Comparison of ENCODE assay signal across 8 cellular contexts in genomic region chr2:138502253-138503086, GRCh38. TPM values are rescaled to one million over a fixed set of nuclear protein-coding genes. Genes with fewer than 3 reads are reported as not detected.
DNase-seq lines count a peak whose midpoint lies in the region; ATAC-seq, FAIRE-seq and TF ChIP-seq lines count a peak whose summit lies in the region.

No MANE protein-coding gene starts in this region.

- no peak for TF ChIP-seq CTCF in HEK293 (tag by site-specific recombination; IDR thresholded peaks at IDR 0.05)
- no peak for TF ChIP-seq CTCF in HepG2 (CRISPR knock-in tag; IDR thresholded peaks at IDR 0.05)
- no peak for TF ChIP-seq CTCF in thoracic aorta (IDR thresholded peaks at IDR 0.05)

- WGBS in HepG2 (ENCODE audit: low lambda C conversion rate) = under 1% methylated on average over 26 of the region's 26 CpGs

- H3K9me3 ChIP-seq in ES-I3 (ENCODE audit: control insufficient read depth, insufficient read depth, low read length) (no peaks in the 10 kb centered on the region), HEK293 (ENCODE audit: control insufficient read depth, insufficient read depth, low read depth, low read length) (no peaks in the 10 kb centered on the region), HepG2 (ENCODE audit: low read length) (no peaks in the 10 kb centered on the region), thoracic aorta (no peaks in the 10 kb centered on the region)

- TF ChIP-seq EP300 in HepG2 (IDR thresholded peaks at IDR 0.05; ENCODE audit: low read depth in 2 of 2, low read length in 2 of 2) (no peak), HepG2 (CRISPR knock-in tag; IDR thresholded peaks at IDR 0.05; ENCODE audit: borderline replicate concordance) (no peak)

- H3K9ac ChIP-seq in ES-I3 (ENCODE audit: low read depth, low read length) = peak overlapping the region; percentile 89
- peak overlapping the region; percentile 87 for H3K9ac ChIP-seq in HepG2 (ENCODE audit: insufficient read depth, low read depth, low read length)

- H4K20me1 ChIP-seq in HepG2 (ENCODE audit: insufficient read depth, low read length) = peaks cover 34% of the 10 kb centered on the region

- peak overlapping the region; percentile 83 for H3K4me2 ChIP-seq in HepG2 (ENCODE audit: low read depth, low read length)

- TSS peak; percentile 48 for BruUV-seq in HepG2 (replicated peaks; lab: Mats Ljungman, UMichigan)

- FAIRE-seq in HepG2 (lab: Jason Lieb, UNC) = no peak

- H3K4me1 ChIP-seq in ES-I3 (ENCODE audit: insufficient read depth, low read length) (0 out of 2 replicates have a peak, but pooled peaks cover 6% of the 10 kb centered on the region), HEK293 (ENCODE audit: control insufficient read depth, insufficient read depth, low read length) (peaks cover 17% of the 10 kb centered on the region), HepG2 (ENCODE audit: insufficient read depth, low read length) (peaks cover 58% of the 10 kb centered on the region), thoracic aorta (ENCODE audit: control insufficient read depth in 1 of 2, low read depth in 2 of 2) (peaks cover 37 to 57% of the 10 kb centered on the region in 2 donors)

- ATAC-seq in HepG2 (peak; percentile 31), thoracic aorta (ENCODE audit: insufficient number of reproducible peaks, low FRiP score, low read depth) (peak; percentile 29), HG02678 (IDR thresholded peaks at IDR 0.05; ENCODE audit: unreplicated experiment) (no peak), GM21786 (IDR thresholded peaks at IDR 0.05; ENCODE audit: unreplicated experiment) (no peak)

- in situ Hi-C loops in HepG2 (cut with HindIII; ENCODE audit: extremely low pct_ligation_motif_present, low pct_unique_long_range_greater_than_20kb) = no loop called here

- no peak for TF ChIP-seq POLR2A in HepG2 (IDR thresholded peaks at IDR 0.05; ENCODE audit: insufficient read depth in 1 of 2, low read depth in 2 of 2, low read length in 2 of 2)

- peak overlapping the region; percentile 91 for H3K27ac ChIP-seq in HEK293 (ENCODE audit: extremely low read depth, low read depth, low read length)
- H3K27ac ChIP-seq in HepG2 (ENCODE audit: extremely low read length, insufficient read depth, low read length) = peak overlapping the region; percentile 80
- H3K27ac ChIP-seq in thoracic aorta = peak overlapping the region; percentile 68 to 98

- H3K4me3 ChIP-seq in HEK293 (ENCODE audit: low read depth, low read length) (peak overlapping the region; percentile 97), HepG2 (replicated peaks in 1 of 3; ENCODE audit: insufficient read depth in 1 of 3, low read depth in 2 of 3, low read length in 3 of 3) (peak overlapping the region; percentile 76 to 94 (median 92)), thoracic aorta (peak overlapping the region; percentile 87)

- no peak overlapping the region for H2AFZ ChIP-seq in HepG2 (ENCODE audit: low read length)

- POLR2A ChIA-PET in HEK293 (lab: Yijun Ruan, JAX) = interaction anchor here (0.6 to 1.1 kb wide), 2 partner anchors 140 to 415 kb away, joined by 3 read pairs; no protein-coding TSS in a partner anchor
- POLR2A ChIA-PET in HepG2 (lab: Yijun Ruan, JAX) = interaction anchor here (1.1 to 5.0 kb wide), 8 partner anchors 9 to 538 kb away, joined by 3 to 65 read pairs (median 4); partner anchors contain the start of gene HNMT

- no peak for TF ChIP-seq RAD21 in HepG2 (CRISPR knock-in tag; IDR thresholded peaks at IDR 0.05)

- peaks cover 68% of the 10 kb centered on the region for H3K79me2 ChIP-seq in HepG2 (ENCODE audit: insufficient read depth, low read length)

- DNase-seq in OCI-M1 (lab: John Stamatoyannopoulos, UW) = peak; percentile 67
- DNase-seq in cerebellar cortex (ENCODE audit: low spot score) = peak; percentile 54
- DNase-seq in HepG2 (ENCODE audit: low spot score) = peak; percentile 42
- no peak for DNase-seq in thoracic aorta (ENCODE audit: low spot score)

- H3K27me3 ChIP-seq in HepG2 (ENCODE audit: control insufficient read depth in 1 of 2, insufficient read depth in 2 of 2, low read length in 2 of 2) = no peaks in the 10 kb centered on the region; a peak in 1 of 5 replicates
- no peaks in the 10 kb centered on the region for H3K27me3 ChIP-seq in thoracic aorta (replicated peaks; ENCODE audit: insufficient read depth)

- CTCF ChIA-PET in HEK293 (lab: Yijun Ruan, JAX) (interaction anchor here (1.3 kb wide), 1 partner anchor 284 kb away, joined by 9 read pairs; no protein-coding TSS in a partner anchor), HepG2 (lab: Yijun Ruan, JAX; ENCODE audit: low intra/inter-chr PET ratio, low total read pairs) (interaction anchor here (1.4 kb wide), 1 partner anchor 128 kb away, joined by 3 read pairs; no protein-coding TSS in a partner anchor)

- intact Hi-C loops in HepG2 (cut with micrococcal nuclease; ENCODE audit: unreplicated experiment) = loop anchor here (2.0 to 10.0 kb wide), 6 partner anchors 58 to 590 kb away; no protein-coding TSS in a partner anchor

- H3K36me3 ChIP-seq in ES-I3 (ENCODE audit: insufficient read depth, low read length) (no peaks in the 10 kb centered on the region), HEK293 (ENCODE audit: control insufficient read depth in 2 of 2, insufficient read depth in 1 of 2, low read length in 2 of 2) (no peaks in the 10 kb centered on the region; a peak in 1 of 3 replicates), HepG2 (replicated peaks in 1 of 2; ENCODE audit: control insufficient read depth in 1 of 2, insufficient read depth in 2 of 2, low read length in 2 of 2) (no peaks in the 10 kb centered on the region), thoracic aorta (no peaks in the 10 kb centered on the region)

TF ChIP-seq in HEK293, 187 proteins besides CTCF, POLR2A, EP300 and RAD21 (continues in another document):
- TF ChIP-seq PRDM1 (tag by site-specific recombination; IDR thresholded peaks at IDR 0.05) = peak; percentile 86
- peak; percentile 19; the same call in 1 of the 2 replicates for TF ChIP-seq EGR2 (tag by site-specific recombination; IDR thresholded peaks at IDR 0.05; ENCODE audit: low read depth)
- TF ChIP-seq PBX3 (CRISPR knock-in tag; IDR thresholded peaks at IDR 0.05) = 0 out of 2 replicates have a peak, but pooled peaks have one; percentile 12
- TF ChIP-seq ZNF610 (tag by site-specific recombination; IDR thresholded peaks at IDR 0.05; ENCODE audit: borderline replicate concordance) = no peak
- TF ChIP-seq GLIS1 (tag by site-specific recombination; IDR thresholded peaks at IDR 0.05) = 0 out of 2 replicates have a peak, but pooled peaks have one; percentile 14
- TF ChIP-seq ZFHX2 (tag by site-specific recombination; conservative IDR thresholded peaks at IDR 0.05) = peak; percentile 46

TF ChIP-seq in HepG2, 621 proteins besides CTCF, POLR2A, EP300 and RAD21 (continues in another document):
- TF ChIP-seq HDAC1 (CRISPR knock-in tag; IDR thresholded peaks at IDR 0.05) (peak; percentile 55), RARA (CRISPR knock-in tag; IDR thresholded peaks at IDR 0.05) (no peak), IRX3 (CRISPR knock-in tag; IDR thresholded peaks at IDR 0.05; ENCODE audit: borderline replicate concordance, low read depth) (0 out of 2 replicates have a peak, but pooled peaks have one; percentile 42), ZBTB3 (CRISPR knock-in tag; IDR thresholded peaks at IDR 0.05; ENCODE audit: borderline replicate concordance, low read depth) (0 out of 2 replicates have a peak, but pooled peaks have one; percentile 44), CSRNP1 (CRISPR knock-in tag; IDR thresholded peaks at IDR 0.05) (peak; percentile 69)

RNA-seq across cellular contexts. Expression of gene SPOPL, which starts 0.9 kb away (rescaled TPM):
- 51.6 and 68.8 TPM in 2 replicates for total RNA-seq in HepG2 (2016; rRNA removed; fragmentation: Illumina TruSeq; extraction: Trizol)
- total RNA-seq in HepG2 (2016; cell fraction: cytosol; rRNA removed; fragmentation: Illumina TruSeq; extraction: Trizol; ENCODE audit: low read depth) = 10.0 and 11.5 TPM in 2 replicates
- total RNA-seq in HepG2 (2016; cell fraction: insoluble cytoplasmic fraction; rRNA removed; fragmentation: Illumina TruSeq; extraction: Trizol) = 47.5 and 62.1 TPM in 2 replicates
- total RNA-seq in HepG2 (2016; cell fraction: membrane; rRNA removed; fragmentation: Illumina TruSeq; extraction: Trizol) = 48.3 and 49.1 TPM in 2 replicates
- 43.8 and 44.8 TPM in 2 replicates for total RNA-seq in HepG2 (2016; cell fraction: nucleus; rRNA removed; fragmentation: Illumina TruSeq; extraction: Trizol)
- 11.0 and 12.6 TPM in 2 replicates for polyA plus RNA-seq in HepG2 (2011; rRNA removed)
- polyA plus RNA-seq in HepG2 (2011; cell fraction: cytosol; rRNA removed) = 6.4 and 7.3 TPM in 2 replicates
- polyA plus RNA-seq in HepG2 (2011; cell fraction: nucleus; rRNA removed) = 11.9 and 15.1 TPM in 2 replicates
- polyA plus RNA-seq in HepG2 (2012) = 18.9 and 24.1 TPM in 2 replicates
- polyA plus RNA-seq in HepG2 (2016; cell fraction: cytosol; fragmentation: Illumina TruSeq; extraction: Trizol; ENCODE audit: low read depth) = 4.1 and 6.0 TPM in 2 replicates
- 33.9 and 34.3 TPM in 2 replicates for polyA plus RNA-seq in HepG2 (2016; cell fraction: insoluble cytoplasmic fraction; fragmentation: Illumina TruSeq; extraction: Trizol; ENCODE audit: low read depth)
- 18.7 and 19.9 TPM in 2 replicates for polyA plus RNA-seq in HepG2 (2016; cell fraction: membrane; fragmentation: Illumina TruSeq; extraction: Trizol; ENCODE audit: low read depth)
- polyA plus RNA-seq in HepG2 (2016; cell fraction: nucleus; fragmentation: Illumina TruSeq; extraction: Trizol; ENCODE audit: insufficient read depth, low read depth) = 16.2 and 18.6 TPM in 2 replicates
- polyA minus RNA-seq in HepG2 (2011; rRNA and poly(A)+ RNA removed; ENCODE audit: low replicate concordance) = 4.7 and 17.9 TPM in 2 replicates
- polyA minus RNA-seq in HepG2 (2011; cell fraction: cytosol; rRNA and poly(A)+ RNA removed) = 17.1 and 17.5 TPM in 2 replicates
- 74.5 and 98.8 TPM in 2 replicates for polyA minus RNA-seq in HepG2 (2011; cell fraction: nucleus; rRNA and poly(A)+ RNA removed)
- 10 to 100 TPM; 28.7 to 46.3 TPM for total RNA-seq in thoracic aorta

Comparison
In these comparisons a context has a peak if more than half of its experiments do, and no peak if none do; other contexts are left out.
1. ATAC-seq: peak in HepG2 (single experiment) and thoracic aorta (single experiment); none in HG02678 (single experiment) and GM21786 (single experiment).
2. Peak in every context shown above with its lines, with median percentiles within 50 percentile points of each other: H3K27ac ChIP-seq and H3K4me3 ChIP-seq.